Comparison of ENCODE assay signal across 8 cellular contexts in genomic region chr6:29627762-29628418, GRCh38. TPM values are rescaled to one million over a fixed set of nuclear protein-coding genes. Genes with fewer than 3 reads are reported as not detected.
DNase-seq lines count a peak whose midpoint lies in the region; ATAC-seq and TF ChIP-seq lines count a peak whose summit lies in the region.

No MANE protein-coding gene starts in this region.

- ATAC-seq in SK-N-SH treated with all-trans-retinoic acid at 6 μM for 48 hours (peak; percentile 48), GM18502 (IDR thresholded peaks at IDR 0.05; ENCODE audit: poor library complexity, unreplicated experiment) (no peak)
- peak; percentile 2 for ATAC-seq in activated naive CD8-positive, alpha-beta T cell treated with anti-CD3 and anti-CD28 coated beads, Interleukin-2, amount 10 ng/mL, durations not matched to agents 7 days and 5 days (ENCODE audit: low read depth)

- H3K27ac Mint-ChIP-seq in activated naive CD8-positive, alpha-beta T cell treated with anti-CD3 and anti-CD28 coated beads, Interleukin-2, amount 10 ng/mL, durations not matched to agents 7 days and 5 days = no peak overlapping the region
- H3K27ac Mint-ChIP-seq in glutamatergic neuron (ENCODE audit: unreplicated experiment) = no peak overlapping the region

- DNase-seq in AG04450 (ENCODE audit: low read depth, low spot score) (peak; percentile 68), HCEC 1CT (peak; percentile 82), glutamatergic neuron (peak; percentile 72), tibial nerve (ENCODE audit: low spot score in 2 of 2) (peak; percentile 30 to 60)
- peak; percentile 49 for DNase-seq in activated naive CD8-positive, alpha-beta T cell treated with anti-CD3 and anti-CD28 coated beads, Interleukin-2, amount 10 ng/mL, durations not matched to agents 7 days and 5 days

- H3K27me3 ChIP-seq in AG04450 (ENCODE audit: control insufficient read depth, insufficient read depth, low read length) = no peaks in the 10 kb centered on the region
- peaks cover 64% of the 10 kb centered on the region for H3K27me3 ChIP-seq in neutrophil
- H3K27me3 ChIP-seq in tibial nerve = no peaks in the 10 kb centered on the region

- H3K27ac ChIP-seq in AG04450 (ENCODE audit: low read depth, low read length) = peak overlapping the region; percentile 83
- H3K27ac ChIP-seq in neutrophil = peak overlapping the region; percentile 69
- H3K27ac ChIP-seq in tibial nerve = peak overlapping the region; percentile 74 to 86 (median 80)

- WGBS in tibial nerve, 2 donors = 1% methylated on average over 39 to 45 of the region's 51 CpGs

- peak overlapping the region; percentile 96 for H3K4me3 Mint-ChIP-seq in activated naive CD8-positive, alpha-beta T cell treated with anti-CD3 and anti-CD28 coated beads, Interleukin-2, amount 10 ng/mL, durations not matched to agents 7 days and 5 days
- peak overlapping the region; percentile 94 for H3K4me3 Mint-ChIP-seq in glutamatergic neuron (ENCODE audit: unreplicated experiment)

- TF ChIP-seq EP300 in tibial nerve (IDR thresholded peaks at IDR 0.05) = peak in 1 of 2 donors; percentile 87

- peaks cover 45% of the 10 kb centered on the region for H3K27me3 Mint-ChIP-seq in activated naive CD8-positive, alpha-beta T cell treated with anti-CD3 and anti-CD28 coated beads, Interleukin-2, amount 10 ng/mL, durations not matched to agents 7 days and 5 days
- peaks cover 17% of the 10 kb centered on the region for H3K27me3 Mint-ChIP-seq in glutamatergic neuron (ENCODE audit: unreplicated experiment)

- H3K9me3 ChIP-seq in AG04450 (ENCODE audit: control insufficient read depth, insufficient read depth, low read length) = no peaks in the 10 kb centered on the region; the same call in 1 of the 2 replicates
- H3K9me3 ChIP-seq in neutrophil = no peaks in the 10 kb centered on the region
- no peaks in the 10 kb centered on the region for H3K9me3 ChIP-seq in tibial nerve

- CTCF ChIA-PET in AG04450 (lab: Charles Lee) = interaction anchor here (0.6 to 13.4 kb wide), 10 partner anchors 10 to 916 kb away, joined by 3 to 281 read pairs (median 4); no protein-coding TSS in a partner anchor

- peak overlapping the region; percentile 76 for H3K4me3 ChIP-seq in AG04450 (ENCODE audit: low read depth, low read length)
- H3K4me3 ChIP-seq in neutrophil (ENCODE audit: low read depth in 1 of 2, low read length in 1 of 2) = peak overlapping the region; percentile 71 to 74
- peak overlapping the region; percentile 53 to 70 (median 60) for H3K4me3 ChIP-seq in tibial nerve

- no peak for TF ChIP-seq CTCF in AG04450 (IDR thresholded peaks at IDR 0.05; ENCODE audit: low read depth, low read length)
- no peak for TF ChIP-seq CTCF in glutamatergic neuron (IDR thresholded peaks at IDR 0.05; ENCODE audit: partially characterized antibody, unreplicated experiment)
- no peak for TF ChIP-seq CTCF in neutrophil (IDR thresholded peaks at IDR 0.05)
- peak in 1 of 5 experiments; percentile 11 for TF ChIP-seq CTCF in tibial nerve (IDR thresholded peaks at IDR 0.05)

- TF ChIP-seq POLR2A in tibial nerve (IDR thresholded peaks at IDR 0.05) = peak; percentile 40 to 77

- H3K4me1 ChIP-seq in neutrophil (ENCODE audit: control insufficient read depth in 1 of 2, insufficient read depth in 1 of 2, low read depth in 1 of 2, low read length in 1 of 2) (peaks cover 67 to 70% of the 10 kb centered on the region in 2 experiments), tibial nerve (peaks cover 0 to 44% (median 20%) of the 10 kb centered on the region in 4 donors)

- peaks cover 26% of the 10 kb centered on the region for H3K4me1 Mint-ChIP-seq in activated naive CD8-positive, alpha-beta T cell treated with anti-CD3 and anti-CD28 coated beads, Interleukin-2, amount 10 ng/mL, durations not matched to agents 7 days and 5 days
- peaks cover 38% of the 10 kb centered on the region for H3K4me1 Mint-ChIP-seq in glutamatergic neuron (ENCODE audit: low read depth, unreplicated experiment)

- H3K36me3 ChIP-seq in neutrophil (no peaks in the 10 kb centered on the region), tibial nerve (peaks cover 0 to 11% (median 0%) of the 10 kb centered on the region in 3 donors)

- POLR2A ChIA-PET in AG04450 (lab: Yijun Ruan, JAX) = interaction anchor here (0.6 to 1.0 kb wide), 4 partner anchors 13 to 31 kb away, joined by 3 to 6 read pairs (median 4); no protein-coding TSS in a partner anchor
- POLR2A ChIA-PET in activated naive CD8-positive, alpha-beta T cell treated with anti-CD3 and anti-CD28 coated beads, Interleukin-2, amount 10 ng/mL, durations not matched to agents 7 days and 5 days (lab: Charles Lee) = no interaction called here

- H3K9me3 Mint-ChIP-seq in activated naive CD8-positive, alpha-beta T cell treated with anti-CD3 and anti-CD28 coated beads, Interleukin-2, amount 10 ng/mL, durations not matched to agents 7 days and 5 days = no peaks in the 10 kb centered on the region
- peaks cover 12% of the 10 kb centered on the region for H3K9me3 Mint-ChIP-seq in glutamatergic neuron (ENCODE audit: unreplicated experiment)

- H3K36me3 Mint-ChIP-seq in activated naive CD8-positive, alpha-beta T cell treated with anti-CD3 and anti-CD28 coated beads, Interleukin-2, amount 10 ng/mL, durations not matched to agents 7 days and 5 days = peaks cover 3% of the 10 kb centered on the region
- peaks cover 40% of the 10 kb centered on the region for H3K36me3 Mint-ChIP-seq in glutamatergic neuron (ENCODE audit: unreplicated experiment)

TF ChIP-seq in SK-N-SH treated with all-trans-retinoic acid at 6 μM for 48 hours, 23 proteins besides CTCF, POLR2A, EP300 and RAD21:
- TF ChIP-seq SNAI2 (CRISPR knock-in tag; IDR thresholded peaks at IDR 0.05) = no peak
- TF ChIP-seq PATZ1 (CRISPR knock-in tag; IDR thresholded peaks at IDR 0.05; ENCODE audit: borderline replicate concordance) = peak; percentile 72; the same call in 1 of the 2 replicates
TF ChIP-seq in SK-N-SH treated with all-trans-retinoic acid at 6 μM for 48 hours: peak in this region for 1.

RNA-seq across cellular contexts. Expression of gene GABBR1, which starts 5.1 kb away (rescaled TPM):
- 14.6 and 16.5 TPM in 2 replicates for polyA plus RNA-seq in AG04450 (2011; rRNA removed)
- 21.2 and 24.3 TPM in 2 replicates for polyA minus RNA-seq in AG04450 (2011; rRNA and poly(A)+ RNA removed)
- 10 to 100 TPM; 20.1 to 20.7 TPM for total RNA-seq in activated naive CD8-positive, alpha-beta T cell treated with anti-CD3 and anti-CD28 coated beads, Interleukin-2, amount 10 ng/mL, durations not matched to agents 7 days and 5 days
- 158 TPM for total RNA-seq in glutamatergic neuron (ENCODE audit: unreplicated experiment)
- 10 to 100 TPM; 55.3 to 89.6 (median 70.5) TPM for total RNA-seq in tibial nerve

RNA-seq across cellular contexts. Expression of gene MOG, which starts 29.0 kb away (rescaled TPM):
- not detected in 2 replicates for polyA plus RNA-seq in AG04450 (2011; rRNA removed)
- polyA minus RNA-seq in AG04450 (2011; rRNA and poly(A)+ RNA removed) = not detected in 2 replicates
- total RNA-seq in activated naive CD8-positive, alpha-beta T cell treated with anti-CD3 and anti-CD28 coated beads, Interleukin-2, amount 10 ng/mL, durations not matched to agents 7 days and 5 days = not detected
- total RNA-seq in glutamatergic neuron (ENCODE audit: unreplicated experiment) (not detected), tibial nerve (not detected)

RNA-seq across cellular contexts. Expression of gene OR2H2, which starts 43.0 kb away (rescaled TPM):
- not detected in 2 replicates for polyA plus RNA-seq in AG04450 (2011; rRNA removed)
- polyA minus RNA-seq in AG04450 (2011; rRNA and poly(A)+ RNA removed) = not detected in 2 replicates
- not detected for total RNA-seq in activated naive CD8-positive, alpha-beta T cell treated with anti-CD3 and anti-CD28 coated beads, Interleukin-2, amount 10 ng/mL, durations not matched to agents 7 days and 5 days
- total RNA-seq in glutamatergic neuron (ENCODE audit: unreplicated experiment) = not detected
- total RNA-seq in tibial nerve = not detected

RNA-seq across cellular contexts. Expression of gene ZFP57, which starts 53.1 kb away (rescaled TPM):
- not detected in 2 replicates for polyA plus RNA-seq in AG04450 (2011; rRNA removed)
- not detected in 2 replicates for polyA minus RNA-seq in AG04450 (2011; rRNA and poly(A)+ RNA removed)
- 10 to 100 TPM; 12.3 to 13.5 TPM for total RNA-seq in activated naive CD8-positive, alpha-beta T cell treated with anti-CD3 and anti-CD28 coated beads, Interleukin-2, amount 10 ng/mL, durations not matched to agents 7 days and 5 days
- not detected for total RNA-seq in glutamatergic neuron (ENCODE audit: unreplicated experiment)
- total RNA-seq in tibial nerve = under 1 TPM in 1 of 4 donors, not detected in 3; 0.66 TPM
